ENCODE assay signal across 8 cellular contexts in the genomic region with DNA sequence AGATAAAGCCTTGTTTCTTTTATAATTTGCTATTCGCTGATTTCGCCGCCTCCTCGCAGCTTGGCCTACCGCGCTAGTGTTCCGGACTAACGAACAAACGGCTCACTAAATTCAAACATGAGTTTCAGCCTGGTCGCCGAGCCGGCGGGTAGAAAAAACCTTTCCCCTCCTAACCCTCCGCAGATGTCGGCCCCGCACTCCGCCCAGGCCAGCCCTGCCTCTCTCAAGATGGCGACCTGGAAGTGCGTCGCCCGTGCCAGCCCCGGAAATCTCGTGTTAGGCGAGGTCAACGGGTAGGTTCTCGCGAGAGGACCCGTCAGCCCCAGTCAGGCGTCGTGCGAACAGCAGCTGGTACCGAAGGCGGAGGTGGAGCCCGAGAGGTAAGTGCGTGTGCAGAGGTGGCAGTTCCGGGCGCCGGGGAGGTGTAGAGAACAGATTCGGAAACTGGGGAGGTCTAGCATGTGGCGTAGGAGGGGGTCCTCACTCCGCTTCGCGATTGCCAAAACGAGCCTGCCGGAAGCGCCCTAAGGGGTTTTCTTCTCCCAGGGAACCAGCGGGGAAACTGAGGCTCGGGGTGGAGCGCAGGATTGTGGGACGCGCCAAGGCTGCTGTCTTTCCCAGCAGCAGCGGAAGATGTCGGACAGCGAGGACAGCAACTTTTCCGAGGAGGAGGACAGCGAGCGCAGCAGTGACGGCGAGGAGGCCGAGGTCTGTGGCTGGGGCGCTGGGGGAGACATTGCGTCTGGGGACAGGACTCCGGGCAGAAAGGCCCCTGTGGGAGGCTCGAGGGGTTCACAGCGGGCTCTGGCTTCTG. TPM values are rescaled to one million over a fixed set of nuclear protein-coding genes. Genes with fewer than 3 reads are reported as not detected.
A peak's percentile ranks its signal among the peaks of the same experiment; 100 is the strongest.
DNase-seq lines count a peak whose midpoint lies in the region; ATAC-seq, FAIRE-seq and TF ChIP-seq lines count a peak whose summit lies in the region.

SUPT5H (plus strand) TSS at position 325 of the 814 bp plus-strand sequence; CDS start at position 634, 309 bp downstream.

- H3K9me3 Mint-ChIP-seq in astrocyte (ENCODE audit: unreplicated experiment) = no peaks in the 10 kb centered on the region

- H3K27ac ChIP-seq in astrocyte (ENCODE audit: low read depth, low read length) = peak within 1 kb of the TSS; percentile 96

- peaks cover 8% of the 10 kb centered on the region for H3K36me3 Mint-ChIP-seq in astrocyte (ENCODE audit: low read depth, unreplicated experiment)

- no peak for TF ChIP-seq CTCF in astrocyte (IDR thresholded peaks at IDR 0.05; ENCODE audit: insufficient read depth, low read depth, low read length)

- peaks cover 27% of the 10 kb centered on the region for H3K4me1 ChIP-seq in astrocyte (ENCODE audit: insufficient read depth, low read length)

- H3K4me1 Mint-ChIP-seq in astrocyte (ENCODE audit: low read depth, unreplicated experiment) = peaks cover 28% of the 10 kb centered on the region

- no peaks in the 10 kb centered on the region for H3K36me3 ChIP-seq in astrocyte (ENCODE audit: insufficient read depth, low read length)

- H3K9me3 ChIP-seq in astrocyte (ENCODE audit: insufficient read depth, low read depth, low read length) = no peaks in the 10 kb centered on the region

- H2AFZ ChIP-seq in astrocyte (ENCODE audit: low read depth, low read length) = peak within 1 kb of the TSS; percentile 79

- H3K27ac Mint-ChIP-seq in astrocyte (ENCODE audit: unreplicated experiment) = peak within 1 kb of the TSS; percentile 100

- peak within 1 kb of the TSS; percentile 94 for H3K4me2 ChIP-seq in astrocyte (ENCODE audit: low read length)

- peak; percentile 99 for DNase-seq in NCI-H2029 (lab: John Stamatoyannopoulos, UW)
- DNase-seq in T-helper 22 cell (ENCODE audit: low read depth) = peak; percentile 98
- DNase-seq in astrocyte (ENCODE audit: low read depth) = peak; percentile 90
- peak; percentile 98 for DNase-seq in hepatic stellate cell (ENCODE audit: low spot score)
- peak; percentile 95 for DNase-seq in renal cortical epithelial cell (ENCODE audit: low read depth)
- DNase-seq in cortex of kidney (lab: John Stamatoyannopoulos, UW) = no peak

- peak within 1 kb of the TSS; percentile 94 for H3K4me3 ChIP-seq in astrocyte (ENCODE audit: insufficient read depth, low read depth, low read length)

- peaks cover 62% of the 10 kb centered on the region for H3K79me2 ChIP-seq in astrocyte (ENCODE audit: insufficient read depth, low read length)

- no peaks in the 10 kb centered on the region for H3K27me3 ChIP-seq in astrocyte (ENCODE audit: insufficient read depth, low read length)

- no peak for FAIRE-seq in astrocyte (lab: Jason Lieb, UNC)

- peak; percentile 89 for ATAC-seq in GM18502 (IDR thresholded peaks at IDR 0.05; ENCODE audit: poor library complexity, unreplicated experiment)
- peak; percentile 76 for ATAC-seq in HG02973 (IDR thresholded peaks at IDR 0.05; ENCODE audit: unreplicated experiment)

- H4K20me1 ChIP-seq in astrocyte (ENCODE audit: insufficient read depth, low read length) = peaks cover 44% of the 10 kb centered on the region

- peak within 1 kb of the TSS; percentile 100 for H3K4me3 Mint-ChIP-seq in astrocyte (ENCODE audit: unreplicated experiment)

- H3K9ac ChIP-seq in astrocyte (ENCODE audit: low read length) = peak within 1 kb of the TSS; percentile 99

- no peaks in the 10 kb centered on the region for H3K27me3 Mint-ChIP-seq in astrocyte (ENCODE audit: low read depth, unreplicated experiment)

RNA-seq across cellular contexts. Expression of gene SUPT5H, which starts in this region (rescaled TPM):
- total RNA-seq in astrocyte (163 and 171 TPM in 2 replicates), renal cortical epithelial cell (55.4 and 114 TPM in 2 replicates)
